In the genomic region with DNA sequence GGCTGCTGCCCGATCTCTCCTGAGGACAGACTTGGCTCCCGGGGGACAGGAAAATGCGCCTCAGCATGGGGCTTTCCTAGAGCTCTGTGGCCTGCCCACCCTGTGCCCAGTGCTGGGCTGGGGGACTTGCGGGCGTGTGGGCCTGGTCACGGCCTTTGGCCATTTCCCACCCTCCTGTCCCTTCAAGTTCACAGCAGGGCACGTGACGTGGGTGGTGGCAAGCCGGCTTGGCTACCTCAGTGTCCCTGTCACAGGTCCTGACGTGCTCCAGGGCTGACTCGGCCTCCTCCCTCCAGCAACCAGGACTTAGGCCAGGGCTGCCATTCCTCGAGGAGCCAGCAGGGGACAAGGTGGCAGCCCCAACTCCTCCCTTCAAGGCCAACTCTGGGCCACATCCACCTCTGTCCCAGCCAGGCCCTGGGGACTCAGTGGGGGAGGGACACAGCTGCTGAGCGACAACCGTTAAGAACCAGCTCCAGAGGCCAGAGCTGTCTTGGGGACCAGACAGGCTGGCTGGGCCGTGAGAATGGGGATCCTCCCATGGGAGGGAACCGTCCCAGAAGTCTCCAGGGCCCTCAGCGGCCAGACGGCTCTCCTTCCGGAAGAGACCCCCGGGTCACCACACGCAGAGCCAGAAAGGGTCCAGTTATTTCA, we compare ENCODE assay signal across 8 cellular contexts. TPM values are rescaled to one million over a fixed set of nuclear protein-coding genes. Genes with fewer than 3 reads are reported as not detected.
DNase-seq lines count a peak whose midpoint lies in the region; ATAC-seq and TF ChIP-seq lines count a peak whose summit lies in the region.

No MANE protein-coding gene starts in this region.

- H3K4me1 ChIP-seq in RWPE2 (ENCODE audit: insufficient read depth, poor library complexity, severe bottlenecking) (peaks cover 18% of the 10 kb centered on the region), heart right ventricle (peaks cover 39 to 68% (median 60%) of the 10 kb centered on the region in 9 donors)

- 18 to 19% methylated on average over 20 to 21 of the region's 21 CpGs for WGBS in heart right ventricle, 2 donors

- H3K4me3 ChIP-seq in RWPE2 (ENCODE audit: severe bottlenecking) (no peak overlapping the region), heart right ventricle (peak overlapping the region in 3 of 10 donors; percentile 19 to 64 (median 33))

- peaks cover 8% of the 10 kb centered on the region for H3K36me3 Mint-ChIP-seq in activated naive CD8-positive, alpha-beta T cell treated with anti-CD3 and anti-CD28 coated beads, Interleukin-2, amount 50 U/mL, for 24 hours (ENCODE audit: low read depth)

- H3K4me1 Mint-ChIP-seq in activated naive CD8-positive, alpha-beta T cell treated with anti-CD3 and anti-CD28 coated beads, Interleukin-2, amount 50 U/mL, for 24 hours = peaks cover 23% of the 10 kb centered on the region

- H3K27ac Mint-ChIP-seq in activated naive CD8-positive, alpha-beta T cell treated with anti-CD3 and anti-CD28 coated beads, Interleukin-2, amount 50 U/mL, for 24 hours = peak overlapping the region; percentile 72

- no peaks in the 10 kb centered on the region for H3K27me3 Mint-ChIP-seq in activated naive CD8-positive, alpha-beta T cell treated with anti-CD3 and anti-CD28 coated beads, Interleukin-2, amount 50 U/mL, for 24 hours

- ATAC-seq in GM19468 (IDR thresholded peaks at IDR 0.05; ENCODE audit: extremely low read depth, unreplicated experiment) (peak; percentile 46), RWPE2 (ENCODE audit: low read depth) (peak; percentile 71), heart right ventricle (peak; percentile 66 to 81 (median 79))
- ATAC-seq in activated naive CD8-positive, alpha-beta T cell treated with anti-CD3 and anti-CD28 coated beads, Interleukin-2, amount 50 U/mL, for 24 hours = peak; percentile 73

- H3K9me3 ChIP-seq in RWPE2 (ENCODE audit: severe bottlenecking) = no peaks in the 10 kb centered on the region
- no peaks in the 10 kb centered on the region for H3K9me3 ChIP-seq in heart right ventricle

- intact Hi-C loops in heart right ventricle (cut with DNase I) = loop anchor here in 2 of 10 donors (1.0 to 5.0 kb wide), 3 partner anchors 33 to 68 kb away; partner anchors contain the start of genes TRIM47 (in 1 of the 2) and TRIM65 (in 1 of the 2)

- H3K4me3 Mint-ChIP-seq in activated naive CD8-positive, alpha-beta T cell treated with anti-CD3 and anti-CD28 coated beads, Interleukin-2, amount 50 U/mL, for 24 hours = peak overlapping the region; percentile 69

- peak; percentile 77 for TF ChIP-seq CTCF in RWPE2 (IDR thresholded peaks at IDR 0.05; ENCODE audit: poor library complexity, severe bottlenecking)
- peak; percentile 69 to 86 (median 83) for TF ChIP-seq CTCF in heart right ventricle (IDR thresholded peaks at IDR 0.05)

- H3K27ac ChIP-seq in RWPE2 (ENCODE audit: poor library complexity, severe bottlenecking) (peak overlapping the region; percentile 73), heart right ventricle (peak overlapping the region; percentile 65 to 97 (median 88))

- H3K27me3 ChIP-seq in RWPE2 (ENCODE audit: insufficient read depth, poor library complexity, severe bottlenecking) (no peaks in the 10 kb centered on the region), heart right ventricle (no peaks in the 10 kb centered on the region)

- no peaks in the 10 kb centered on the region for H3K9me3 Mint-ChIP-seq in activated naive CD8-positive, alpha-beta T cell treated with anti-CD3 and anti-CD28 coated beads, Interleukin-2, amount 50 U/mL, for 24 hours

- H3K36me3 ChIP-seq in RWPE2 (ENCODE audit: low read depth) = peaks cover 46% of the 10 kb centered on the region
- H3K36me3 ChIP-seq in heart right ventricle = peaks cover 0 to 62% (median 27%) of the 10 kb centered on the region in 9 donors

- DNase-seq in DMS153 treated with DMSO at 0.1 percent for 48 hours (lab: John Stamatoyannopoulos, UW; ENCODE audit: unreplicated experiment) (peak; percentile 15), HPDE6-E6E7 (ENCODE audit: extremely low spot score) (peak; percentile 89), RWPE2 (ENCODE audit: low spot score) (peak; percentile 80), heart right ventricle (peak; percentile 86 to 87), putamen (ENCODE audit: low spot score) (peak; percentile 67), cortex of kidney (lab: John Stamatoyannopoulos, UW) (no peak)
- peak; percentile 76 for DNase-seq in activated naive CD8-positive, alpha-beta T cell treated with anti-CD3 and anti-CD28 coated beads, Interleukin-2, amount 50 U/mL, for 24 hours

RNA-seq across cellular contexts. Expression of gene UNC13D, which starts 1.0 kb away (rescaled TPM):
- 10 to 100 TPM in 3 of 10 donors, 1 to 10 TPM in 7; 5.5 to 20.7 (median 8.5) TPM for total RNA-seq in heart right ventricle
- polyA plus RNA-seq in heart right ventricle = 10 to 100 TPM in 1 of 2 donors, 1 to 10 TPM in 1; 3.0 to 12.6 TPM

RNA-seq across cellular contexts. Expression of gene WBP2, which starts 9.9 kb away (rescaled TPM):
- total RNA-seq in heart right ventricle = 100 to 1,000 TPM; 130 to 210 (median 173) TPM
- polyA plus RNA-seq in heart right ventricle = 100 to 1,000 TPM; 155 to 205 TPM

RNA-seq across cellular contexts. Expression of gene TRIM47, which starts 33.2 kb away (rescaled TPM):
- 10 to 100 TPM in 9 of 10 donors, 1 to 10 TPM in 1; 9.3 to 53.1 (median 21.5) TPM for total RNA-seq in heart right ventricle
- 10 to 100 TPM; 22.4 to 48.7 TPM for polyA plus RNA-seq in heart right ventricle

RNA-seq across cellular contexts. Expression of gene TRIM65, which starts 51.6 kb away (rescaled TPM):
- 10 to 100 TPM in 1 of 10 donors, 1 to 10 TPM in 9; 5.1 to 12.7 (median 8.9) TPM for total RNA-seq in heart right ventricle
- polyA plus RNA-seq in heart right ventricle = 10 to 100 TPM in 1 of 2 donors, 1 to 10 TPM in 1; 5.6 to 16.7 TPM

RNA-seq across cellular contexts. Expression of gene MRPL38, which starts 59.5 kb away (rescaled TPM):
- total RNA-seq in heart right ventricle = 100 to 1,000 TPM in 4 of 10 donors, 10 to 100 TPM in 6; 89.6 to 144 (median 96.5) TPM
- polyA plus RNA-seq in heart right ventricle = 100 to 1,000 TPM in 1 of 2 donors, 10 to 100 TPM in 1; 86.0 to 160 TPM
